8 cellular contexts compared by ENCODE assay signal in the genomic region with DNA sequence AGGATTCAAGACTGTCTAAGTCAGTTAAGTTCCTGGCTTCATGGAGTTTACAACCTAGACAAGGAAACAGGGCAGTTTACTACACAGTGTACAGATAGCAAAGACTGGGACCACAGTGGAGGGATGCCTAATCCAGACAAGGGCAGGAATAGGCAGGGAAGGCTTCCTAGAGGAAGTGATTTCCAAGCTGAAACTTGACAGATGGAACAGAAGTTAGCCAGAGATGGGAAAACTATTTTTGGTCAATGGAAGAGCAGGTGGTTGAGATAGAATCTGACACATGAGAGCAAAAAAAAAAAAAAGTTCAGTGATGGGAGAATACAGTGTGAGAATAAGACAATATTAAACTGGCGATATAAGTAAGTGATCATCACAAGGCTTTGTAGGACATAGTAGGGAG. TPM values are rescaled to one million over a fixed set of nuclear protein-coding genes. Genes with fewer than 3 reads are reported as not detected.
A peak's percentile ranks its signal among the peaks of the same experiment; 100 is the strongest.
DNase-seq lines count a peak whose midpoint lies in the region; ATAC-seq and TF ChIP-seq lines count a peak whose summit lies in the region.

No MANE protein-coding gene starts in this region.

- peak overlapping the region; percentile 95 for H3K27ac Mint-ChIP-seq in memory B cell

- H3K9me3 ChIP-seq in AG04450 (ENCODE audit: control insufficient read depth, insufficient read depth, low read length), result no peaks in the 10 kb centered on the region; the same call in 1 of the 2 replicates

- H3K27ac ChIP-seq in AG04450 (ENCODE audit: low read depth, low read length) (no peak overlapping the region), HL-60 (replicated peaks) (peak overlapping the region; percentile 89)

- in situ Hi-C loops in astrocyte of the spinal cord (cut with HindIII; ENCODE audit: low sequenced_read_pairs), result no loop called here

- H3K27me3 ChIP-seq in AG04450 (ENCODE audit: control insufficient read depth, insufficient read depth, low read length), result no peaks in the 10 kb centered on the region
- no peaks in the 10 kb centered on the region for H3K27me3 ChIP-seq in HL-60 (ENCODE audit: insufficient read depth, poor library complexity, severe bottlenecking)

- peak overlapping the region; percentile 96 for H3K4me3 ChIP-seq in AG04450 (ENCODE audit: low read depth, low read length)
- peak overlapping the region; percentile 60 for H3K4me3 ChIP-seq in HL-60 (replicated peaks; ENCODE audit: insufficient read depth, low read length)
- peak overlapping the region; percentile 51 for H3K4me3 ChIP-seq in astrocyte of the spinal cord (ENCODE audit: low read depth, low read length)

- no peaks in the 10 kb centered on the region for H3K9me3 Mint-ChIP-seq in memory B cell

- H3K4me1 Mint-ChIP-seq in memory B cell, result peaks cover 24% of the 10 kb centered on the region

- no peak for DNase-seq in AG04450 (ENCODE audit: low read depth, low spot score)
- DNase-seq in HL-60 (ENCODE audit: low read depth in 1 of 2, low spot score in 1 of 2), result no peak
- no peak for DNase-seq in astrocyte of the spinal cord (ENCODE audit: low read depth, low spot score)
- DNase-seq in memory B cell (ENCODE audit: low spot score in 2 of 2), result no peak
- DNase-seq in NK-92 (lab: John Stamatoyannopoulos, UW; ENCODE audit: unreplicated experiment), result no peak
- DNase-seq in GM19240 (ENCODE audit: insufficient read length, low spot score), result no peak
- no peak for DNase-seq in NCI-H1436 (lab: John Stamatoyannopoulos, UW)
- no peak for DNase-seq in ecto neural progenitor cell (ENCODE audit: low spot score)

- POLR2A ChIA-PET in AG04450 (lab: Yijun Ruan, JAX), result interaction anchor here (0.9 kb wide), 1 partner anchor 9 kb away, joined by 4 read pairs; no protein-coding TSS in a partner anchor

- peak overlapping the region; percentile 99 for H3K4me3 Mint-ChIP-seq in memory B cell

- ATAC-seq in memory B cell (ENCODE audit: low read depth), result no peak

- H3K27me3 Mint-ChIP-seq in memory B cell, result no peaks in the 10 kb centered on the region

- H3K36me3 Mint-ChIP-seq in memory B cell, result peaks cover 11% of the 10 kb centered on the region

- TF ChIP-seq CTCF in AG04450 (IDR thresholded peaks at IDR 0.05; ENCODE audit: low read depth, low read length) (no peak), HL-60 (IDR thresholded peaks at IDR 0.05; ENCODE audit: insufficient read depth, low read length) (no peak), astrocyte of the spinal cord (IDR thresholded peaks at IDR 0.05; ENCODE audit: low read depth, low read length) (no peak)

- CTCF ChIA-PET in AG04450 (lab: Charles Lee), result no interaction called here

RNA-seq across cellular contexts. Expression of gene COA4, which starts 1.3 kb away (rescaled TPM):
- polyA plus RNA-seq in AG04450 (2011; rRNA removed), result 54.5 and 57.3 TPM in 2 replicates
- polyA minus RNA-seq in AG04450 (2011; rRNA and poly(A)+ RNA removed), result 32.4 and 33.6 TPM in 2 replicates

RNA-seq across cellular contexts. Expression of gene PAAF1, which starts 1.4 kb away (rescaled TPM):
- 14.4 and 18.5 TPM in 2 replicates for polyA plus RNA-seq in AG04450 (2011; rRNA removed)
- polyA minus RNA-seq in AG04450 (2011; rRNA and poly(A)+ RNA removed), result 10.3 TPM in 2 replicates
